Comparison of ENCODE assay signal across 14 cellular contexts in the genomic region with DNA sequence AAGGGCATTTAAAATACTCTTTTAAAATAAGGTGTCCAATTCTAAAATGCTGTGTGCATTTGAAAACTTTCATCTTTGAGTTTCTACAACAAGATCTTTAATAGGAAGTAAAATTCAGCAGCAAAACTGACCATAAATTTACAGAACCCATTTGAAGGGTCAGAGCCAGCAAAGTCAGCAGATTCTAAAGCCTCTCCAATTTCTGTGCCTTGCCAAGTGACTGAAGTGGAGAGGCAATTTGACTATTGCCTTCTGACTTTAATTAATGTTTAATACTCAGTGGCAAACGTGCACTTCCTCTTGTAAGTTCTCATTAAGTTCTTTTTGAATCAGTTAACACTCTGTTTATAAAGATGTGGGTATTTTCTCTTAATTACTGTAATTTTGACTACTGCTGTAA.
"Had no signal": no experiment of that assay in that cellular context is flagged by ENCODE, and none has a peak within 500 bp of the region (broad histone marks: within the 10 kb centered on the region; RNA-seq: fewer than 3 reads in every experiment).

No MANE protein-coding gene starts in this region.

- H3K4me1 ChIP-seq: adrenal gland, esophagus squamous epithelium, suprapubic skin had no signal

- DNase-seq: activated CD4-positive, alpha-beta T cell treated with anti-CD3 and anti-CD28 coated beads for 48 hours; activated CD8-positive, alpha-beta memory T cell treated with anti-CD3 and anti-CD28 coated beads for 24 hours; activated naive CD4-positive, alpha-beta T cell treated with anti-CD3 and anti-CD28 coated beads, Interleukin-2, amount 50 U/mL, for 16 hours; activated T-cell treated with anti-CD3 and anti-CD28 coated beads for 4 hours; adrenal gland; esophagus squamous epithelium; foreskin fibroblast; left cardiac atrium; stimulated activated CD4-positive, alpha-beta T cell treated with anti-CD3 and anti-CD28 coated beads, Interleukin-12 subunit alpha, Interleukin-12 subunit beta, amount 100 ng/mL, for 4 hours; stimulated activated naive CD4-positive, alpha-beta T cell had no signal

- H3K27me3 ChIP-seq: adrenal gland, esophagus squamous epithelium, suprapubic skin had no signal

- H3K27ac ChIP-seq: adrenal gland, esophagus squamous epithelium, suprapubic skin had no signal

- ATAC-seq: left cardiac atrium; natural killer cell treated with Interleukin-12 subunit alpha and Interleukin-12 subunit beta and Interleukin-15 and Interleukin-18, amount 100 ng/mL, for 72 hours; WTC11 had no signal

- FAIRE-seq: colon had no signal
